Comparison of ENCODE assay signal across 11 cellular contexts in genomic region chr14:55274144-55274543, GRCh38. TPM values are rescaled to one million over a fixed set of nuclear protein-coding genes. Genes with fewer than 3 reads are reported as not detected.
DNase-seq lines count a peak whose midpoint lies in the region; ATAC-seq and TF ChIP-seq lines count a peak whose summit lies in the region.
"Had no signal": no experiment of that assay in that cellular context is flagged by ENCODE, and none has a peak within 500 bp of the region (broad histone marks: within the 10 kb centered on the region; RNA-seq: fewer than 3 reads in every experiment).

No MANE protein-coding gene starts in this region.

- CTCF ChIA-PET in Calu3 (lab: Charles Lee), result interaction anchor here (0.5 kb wide), 1 partner anchor 16 kb away, joined by 5 read pairs; no protein-coding TSS in a partner anchor

- H3K4me1 Mint-ChIP-seq in Calu3 (ENCODE audit: low read depth, unreplicated experiment), result peaks cover 28% of the 10 kb centered on the region
- H3K4me1 Mint-ChIP-seq in nephron, result peaks cover 51% of the 10 kb centered on the region

- H3K27me3 ChIP-seq in dorsolateral prefrontal cortex, result no peaks in the 10 kb centered on the region
- H3K27me3 ChIP-seq: esophagus muscularis mucosa, suprapubic skin had no signal

- no peak for TF ChIP-seq POLR2A in NB4 (IDR thresholded peaks at IDR 0.05; ENCODE audit: extremely low read depth, insufficient read length)

- intact Hi-C loops in Calu3 (cut with micrococcal nuclease; ENCODE audit: unreplicated experiment) (loop anchor here (5.0 kb wide), 1 partner anchor 63 kb away; no protein-coding TSS in a partner anchor), dorsolateral prefrontal cortex (cut with DNase I) (loop anchor here (5.0 kb wide), 2 partner anchors 138 to 1303 kb away; partner anchors contain the start of genes ATG14 (in 2 of the 2) and TMEM260 (in 1 of the 2))

- H3K27ac Mint-ChIP-seq in Calu3 (ENCODE audit: unreplicated experiment) (peak overlapping the region; percentile 81), nephron (peak overlapping the region; percentile 23 to 58 (median 44))
- H3K27ac Mint-ChIP-seq: activated CD4-positive, alpha-beta T cell treated with anti-CD3 and anti-CD28 coated beads, Interleukin-2, amount 10 ng/mL, durations not matched to agents 24 days and 14 days had no signal

- no TSS peak for BruUV-seq in Calu3 (replicated peaks; lab: Mats Ljungman, UMichigan)

- H3K27me3 Mint-ChIP-seq in Calu3 (ENCODE audit: unreplicated experiment) (no peaks in the 10 kb centered on the region), nephron (ENCODE audit: low read depth) (no peaks in the 10 kb centered on the region)
- H3K27me3 Mint-ChIP-seq: activated CD4-positive, alpha-beta T cell treated with anti-CD3 and anti-CD28 coated beads, Interleukin-2, amount 10 ng/mL, durations not matched to agents 24 days and 14 days had no signal

- DNase-seq in Calu3, result no peak
- DNase-seq in NB4 (ENCODE audit: low read depth), result no peak
- DNase-seq in dorsolateral prefrontal cortex, result no peak
- no peak for DNase-seq in GM20000 (ENCODE audit: low spot score)
- DNase-seq: activated CD4-positive, alpha-beta T cell treated with anti-CD3 and anti-CD28 coated beads, Interleukin-2, amount 10 ng/mL, durations not matched to agents 24 days and 14 days had no signal

- H3K4me3 ChIP-seq in NB4 (ENCODE audit: low read depth, low read length), result peak overlapping the region; percentile 33
- H3K4me3 ChIP-seq in dorsolateral prefrontal cortex, result peak overlapping the region in 58 of 59 donors; percentile 2 to 99 (median 92)
- H3K4me3 ChIP-seq: esophagus muscularis mucosa, suprapubic skin had no signal

- H3K27ac ChIP-seq in dorsolateral prefrontal cortex, result peak overlapping the region in 36 of 59 donors; percentile 4 to 96 (median 60)
- H3K27ac ChIP-seq: esophagus muscularis mucosa, suprapubic skin had no signal

- TF ChIP-seq CTCF in Calu3 (IDR thresholded peaks at IDR 0.05; ENCODE audit: unreplicated experiment) (no peak), NB4 (IDR thresholded peaks at IDR 0.05; ENCODE audit: low read depth, low read length) (no peak), dorsolateral prefrontal cortex (IDR thresholded peaks at IDR 0.05 in 54 of 56, conservative IDR thresholded peaks at IDR 0.05 in 2 of 56; ENCODE audit: low read depth in 1 of 56, partially characterized antibody in 56 of 56) (no peak), nephron (IDR thresholded peaks at IDR 0.05; ENCODE audit: unreplicated experiment in 3 of 3) (no peak), GM20000 (IDR thresholded peaks at IDR 0.05; ENCODE audit: extremely low read depth, missing control alignments) (no peak)

- H3K36me3 Mint-ChIP-seq in Calu3 (ENCODE audit: insufficient read depth, unreplicated experiment) (peaks cover 28% of the 10 kb centered on the region), nephron (ENCODE audit: low read depth) (peaks cover 5% of the 10 kb centered on the region)

- H3K4me3 Mint-ChIP-seq in Calu3 (ENCODE audit: low read depth, unreplicated experiment) (peak overlapping the region; percentile 78), nephron (peak overlapping the region; percentile 56 to 90 (median 88))

- no peak for ATAC-seq in GM21619 (IDR thresholded peaks at IDR 0.05; ENCODE audit: unreplicated experiment)
- ATAC-seq in HG03025 (IDR thresholded peaks at IDR 0.05; ENCODE audit: low FRiP score, unreplicated experiment), result no peak
- no peak for ATAC-seq in GM18498 (IDR thresholded peaks at IDR 0.05; ENCODE audit: unreplicated experiment)

- H3K9me3 Mint-ChIP-seq in Calu3 (ENCODE audit: low read depth, unreplicated experiment) (no peaks in the 10 kb centered on the region), nephron (no peaks in the 10 kb centered on the region)
- H3K9me3 Mint-ChIP-seq: activated CD4-positive, alpha-beta T cell treated with anti-CD3 and anti-CD28 coated beads, Interleukin-2, amount 10 ng/mL, durations not matched to agents 24 days and 14 days had no signal

RNA-seq across cellular contexts. Expression of gene FBXO34, which starts 2.9 kb away (rescaled TPM):
- 30.0 and 34.5 TPM in 2 replicates for total RNA-seq in Calu3 (2022)
- total RNA-seq in dorsolateral prefrontal cortex, result 10 to 100 TPM; 21.6 to 85.6 (median 58.1) TPM
